Comparison of ENCODE assay signal across 9 cellular contexts in genomic region chr1:206464456-206464964, GRCh38. TPM values are rescaled to one million over a fixed set of nuclear protein-coding genes. Genes with fewer than 3 reads are reported as not detected.
A peak's percentile ranks its signal among the peaks of the same experiment; 100 is the strongest.
DNase-seq lines count a peak whose midpoint lies in the region; ATAC-seq and TF ChIP-seq lines count a peak whose summit lies in the region.
"Had no signal": no experiment of that assay in that cellular context is flagged by ENCODE, and none has a peak within 500 bp of the region (broad histone marks: within the 10 kb centered on the region; RNA-seq: fewer than 3 reads in every experiment).

No MANE protein-coding gene starts in this region.

- H3K9me3 ChIP-seq in BLaER1 (no peaks in the 10 kb centered on the region), mammary epithelial cell (replicated peaks; ENCODE audit: insufficient read depth, low read length) (no peaks in the 10 kb centered on the region)

- TF ChIP-seq CTCF in mammary epithelial cell (conservative IDR thresholded peaks at IDR 0.05 in 1 of 2, IDR thresholded peaks at IDR 0.05 in 1 of 2; ENCODE audit: extremely low read depth in 1 of 2, insufficient read depth in 1 of 2, low read depth in 1 of 2, low read length in 2 of 2) = no peak

- H3K9ac ChIP-seq in BLaER1 (no peak overlapping the region), mammary epithelial cell (ENCODE audit: insufficient read depth, low read length) (no peak overlapping the region)

- BruUV-seq in mammary epithelial cell (replicated peaks; lab: Mats Ljungman, UMichigan) = no TSS peak

- ATAC-seq in HG03439 (IDR thresholded peaks at IDR 0.05; ENCODE audit: unreplicated experiment) = no peak
- no peak for ATAC-seq in GM18517 (IDR thresholded peaks at IDR 0.05; ENCODE audit: unreplicated experiment)

- H3K27ac ChIP-seq in BLaER1 = no peak overlapping the region
- H3K27ac ChIP-seq in mammary epithelial cell (ENCODE audit: insufficient read depth, low read depth, low read length) = no peak overlapping the region

- H3K79me2 ChIP-seq in mammary epithelial cell (ENCODE audit: insufficient read depth, low read length) = no peaks in the 10 kb centered on the region

- H3K27me3 ChIP-seq in BLaER1 = no peaks in the 10 kb centered on the region
- no peaks in the 10 kb centered on the region for H3K27me3 ChIP-seq in mammary epithelial cell (ENCODE audit: insufficient read depth, low read length)

- DNase-seq in LHCN-M2 (ENCODE audit: low read depth) (peak; percentile 78), mammary epithelial cell (peak; percentile 74), middle frontal gyrus (ENCODE audit: extremely low spot score, low spot score) (peak; percentile 12), NCI-H774 (lab: John Stamatoyannopoulos, UW) (no peak), NCI-H345 treated with DMSO at 0.1 percent for 48 hours (lab: John Stamatoyannopoulos, UW; ENCODE audit: unreplicated experiment) (no peak)
- DNase-seq: activated CD4-positive, CD25-positive, alpha-beta regulatory T cell treated with anti-CD3 and anti-CD28 coated beads, Interleukin-2, amount 50 U/mL, for 72 hours had no signal

- H3K4me2 ChIP-seq in BLaER1 (peak overlapping the region; percentile 21), mammary epithelial cell (ENCODE audit: insufficient read depth, low read depth, low read length) (no peak overlapping the region)

- H3K4me3 ChIP-seq in BLaER1 = no peak overlapping the region
- H3K4me3 ChIP-seq in mammary epithelial cell (replicated peaks in 1 of 3; ENCODE audit: insufficient read depth in 1 of 3, low read depth in 2 of 3, low read length in 3 of 3) = no peak overlapping the region

- CTCF ChIA-PET in mammary epithelial cell (lab: Charles Lee; ENCODE audit: low non-redundant PET) = interaction anchor here (0.6 kb wide), 1 partner anchor 206 kb away, joined by 3 read pairs; no protein-coding TSS in a partner anchor

- H4K20me1 ChIP-seq in BLaER1 (no peaks in the 10 kb centered on the region), mammary epithelial cell (ENCODE audit: insufficient read depth, low read length) (no peaks in the 10 kb centered on the region)

- H3K36me3 ChIP-seq in BLaER1 (peaks cover 48% of the 10 kb centered on the region), mammary epithelial cell (ENCODE audit: insufficient read depth, low read length) (no peaks in the 10 kb centered on the region)

- no peak overlapping the region for H2AFZ ChIP-seq in mammary epithelial cell (ENCODE audit: low read depth, low read length)

- dilution Hi-C loops in mammary epithelial cell (cut with HindIII; ENCODE audit: low sequenced_read_pairs) = no loop called here

- WGBS in mammary epithelial cell (ENCODE audit: low coverage, missing lambda C conversion rate) = 92% methylated on average over 4 of the region's 4 CpGs

- intact Hi-C loops in mammary epithelial cell (cut with micrococcal nuclease) = no loop called here

- in situ Hi-C loops in mammary epithelial cell (cut with MboI; ENCODE audit: low sequenced_read_pairs in 2 of 2) = no loop called here

- H3K4me1 ChIP-seq in BLaER1 (peaks cover 63% of the 10 kb centered on the region), mammary epithelial cell (ENCODE audit: insufficient read depth, low read length) (peaks cover 18% of the 10 kb centered on the region)

RNA-seq across cellular contexts. Expression of gene IKBKE, which starts 5.8 kb away (rescaled TPM):
- total RNA-seq in LHCN-M2 (2014; rRNA removed) = 9.2 and 10.7 TPM in 2 replicates
- polyA plus RNA-seq in LHCN-M2 (2012) = 11.1 TPM
- 10 to 100 TPM in 1 of 2 donors, 1 to 10 TPM in 1; 9.2 to 11.6 TPM for total RNA-seq in mammary epithelial cell
- 6.7 TPM for polyA plus RNA-seq in mammary epithelial cell
- polyA minus RNA-seq in mammary epithelial cell = 5.5 TPM

RNA-seq across cellular contexts. Expression of gene RASSF5, which starts 42.8 kb away (rescaled TPM):
- total RNA-seq in LHCN-M2 (2014; rRNA removed) (0.19 and 0.63 TPM in 2 replicates), mammary epithelial cell (1 to 10 TPM; 3.5 to 6.7 TPM)
- 0.75 TPM for polyA plus RNA-seq in LHCN-M2 (2012)
- polyA plus RNA-seq in mammary epithelial cell = 1.8 TPM
- 3.4 TPM for polyA minus RNA-seq in mammary epithelial cell

Comparison
In these comparisons a context has a peak if more than half of its experiments do, and no peak if none do; other contexts are left out.
1. DNase-seq: peak in LHCN-M2 (single experiment), mammary epithelial cell (single experiment) and middle frontal gyrus (single experiment); none in NCI-H774 (single experiment) and NCI-H345 treated with DMSO at 0.1 percent for 48 hours (single experiment).